Comparison of ENCODE assay signal across 32 cellular contexts in genomic region chr2:65161551-65162100, GRCh38. TPM values are rescaled to one million over a fixed set of nuclear protein-coding genes. Genes with fewer than 3 reads are reported as not detected.
DNase-seq lines count a peak whose midpoint lies in the region; ATAC-seq and TF ChIP-seq lines count a peak whose summit lies in the region.
"Had no signal": no experiment of that assay in that cellular context is flagged by ENCODE, and none has a peak within 500 bp of the region (broad histone marks: within the 10 kb centered on the region; RNA-seq: fewer than 3 reads in every experiment).

No MANE protein-coding gene starts in this region.

- DNase-seq in EH (ENCODE audit: low read depth), result peak; percentile 50
- peak; percentile 43 for DNase-seq in LoVo (ENCODE audit: low spot score)
- no peak for DNase-seq in activated B cell treated with CpG ODN at 0.5 μM for 24 hours
- DNase-seq in neural progenitor cell (ENCODE audit: low spot score), result peak; percentile 17
- no peak for DNase-seq in A673 (ENCODE audit: low spot score)
- DNase-seq: activated CD4-positive, alpha-beta T cell treated with anti-CD3 and anti-CD28 coated beads, Interleukin-2, amount 50 U/mL, for 1 hour; activated CD4-positive, CD25-positive, alpha-beta regulatory T cell; activated gamma-delta T cell treated with Interleukin-2 at 50 U/mL for 16 hours; activated naive CD8-positive, alpha-beta T cell treated with anti-CD3 and anti-CD28 coated beads, Interleukin-2, amount 50 U/mL, for 24 hours; activated T-cell treated with anti-CD3 and anti-CD28 coated beads, Interleukin-2, amount 50 U/mL, for 4 hours; DMS79 treated with DMSO at 0.1 percent for 48 hours; effector memory CD4-positive, alpha-beta T cell; glutamatergic neuron; H7; left lung; naive B cell; NCI-H2107; NCI-H345; occipital lobe; psoas muscle; sigmoid colon; stimulated activated CD4-positive, alpha-beta T cell treated with anti-CD3 and anti-CD28 coated beads, Interleukin-4, amount 100 ng/mL, for 24 hours; SW 1271; T1000 had no signal

- H3K9ac ChIP-seq in neural progenitor cell, result no peak overlapping the region

- CTCF ChIA-PET in activated B cell treated with CpG ODN at 0.5 μM for 24 hours (lab: Charles Lee) (no interaction called here), A673 (lab: Charles Lee) (interaction anchor here (0.6 kb wide), 1 partner anchor 59 kb away, joined by 8 read pairs; no protein-coding TSS in a partner anchor)

- no peaks in the 10 kb centered on the region for H3K9me3 Mint-ChIP-seq in activated B cell treated with CpG ODN at 0.5 μM for 24 hours
- no peaks in the 10 kb centered on the region for H3K9me3 Mint-ChIP-seq in neural progenitor cell
- H3K9me3 Mint-ChIP-seq: activated naive CD8-positive, alpha-beta T cell treated with anti-CD3 and anti-CD28 coated beads, Interleukin-2, amount 50 U/mL, for 24 hours; activated T-cell treated with anti-CD3 and anti-CD28 coated beads, Interleukin-2, amount 50 U/mL, for 4 hours; CD14-positive monocyte; naive B cell had no signal

- BruUV-seq in A673 (replicated peaks; lab: Mats Ljungman, UMichigan), result no TSS peak

- no peaks in the 10 kb centered on the region for H3F3A ChIP-seq in neural progenitor cell (ENCODE audit: low read depth)

- POLR2A ChIA-PET in activated B cell treated with CpG ODN at 0.5 μM for 24 hours (lab: Charles Lee) (no interaction called here), A673 (lab: Charles Lee; ENCODE audit: low non-redundant PET) (no interaction called here)

- H3K36me3 Mint-ChIP-seq in activated B cell treated with CpG ODN at 0.5 μM for 24 hours (ENCODE audit: low read depth) (no peaks in the 10 kb centered on the region), neural progenitor cell (no peaks in the 10 kb centered on the region)
- H3K36me3 Mint-ChIP-seq: CD14-positive monocyte, naive B cell had no signal

- no peak for TF ChIP-seq CTCF in activated B cell treated with CpG ODN at 0.5 μM for 24 hours (IDR thresholded peaks at IDR 0.05)
- no peak for TF ChIP-seq CTCF in neural progenitor cell (IDR thresholded peaks at IDR 0.05)
- TF ChIP-seq CTCF in A673 (conservative IDR thresholded peaks at IDR 0.05; ENCODE audit: low read depth, low read length), result no peak

- H3K27ac Mint-ChIP-seq in activated B cell treated with CpG ODN at 0.5 μM for 24 hours, result peak overlapping the region; percentile 31
- H3K27ac Mint-ChIP-seq in neural progenitor cell, result no peak overlapping the region
- H3K27ac Mint-ChIP-seq: activated naive CD8-positive, alpha-beta T cell treated with anti-CD3 and anti-CD28 coated beads, Interleukin-2, amount 50 U/mL, for 24 hours had no signal

- H3K4me1 Mint-ChIP-seq in activated B cell treated with CpG ODN at 0.5 μM for 24 hours, result peaks cover 32% of the 10 kb centered on the region
- H3K4me1 Mint-ChIP-seq in neural progenitor cell, result peaks cover 30% of the 10 kb centered on the region

- no peak for ATAC-seq in activated B cell treated with CpG ODN at 0.5 μM for 24 hours (ENCODE audit: low read depth)
- no peak for ATAC-seq in HG02840 (IDR thresholded peaks at IDR 0.05; ENCODE audit: low FRiP score, unreplicated experiment)
- ATAC-seq in GM19351 (IDR thresholded peaks at IDR 0.05; ENCODE audit: unreplicated experiment), result no peak
- ATAC-seq in HG03039 (IDR thresholded peaks at IDR 0.05; ENCODE audit: unreplicated experiment), result no peak
- ATAC-seq: activated naive CD8-positive, alpha-beta T cell treated with anti-CD3 and anti-CD28 coated beads, Interleukin-2, amount 50 U/mL, for 24 hours; activated T-cell treated with anti-CD3 and anti-CD28 coated beads, Interleukin-2, amount 50 U/mL, for 4 hours; left lung; psoas muscle had no signal

- H4K20me1 ChIP-seq in neural progenitor cell (ENCODE audit: low read depth), result no peaks in the 10 kb centered on the region

- H3K27ac ChIP-seq in neural progenitor cell (no peak overlapping the region), A673 (ENCODE audit: low read depth, low read length, poor library complexity, severe bottlenecking) (no peak overlapping the region)
- H3K27ac ChIP-seq: coronary artery, epithelial cell of prostate, HL-60, left lung, psoas muscle, sigmoid colon, tibial nerve had no signal

- no peak overlapping the region for H3K4me3 Mint-ChIP-seq in activated B cell treated with CpG ODN at 0.5 μM for 24 hours
- no peak overlapping the region for H3K4me3 Mint-ChIP-seq in neural progenitor cell
- H3K4me3 Mint-ChIP-seq: activated naive CD8-positive, alpha-beta T cell treated with anti-CD3 and anti-CD28 coated beads, Interleukin-2, amount 50 U/mL, for 24 hours; activated T-cell treated with anti-CD3 and anti-CD28 coated beads, Interleukin-2, amount 50 U/mL, for 4 hours; CD14-positive monocyte had no signal

- no peak overlapping the region for H3K4me2 ChIP-seq in neural progenitor cell

- no peaks in the 10 kb centered on the region for H3K79me2 ChIP-seq in neural progenitor cell (ENCODE audit: low read depth)

- H3K27me3 ChIP-seq in neural progenitor cell (no peaks in the 10 kb centered on the region), A673 (replicated peaks; ENCODE audit: insufficient read depth, low read depth, low read length, poor library complexity) (no peaks in the 10 kb centered on the region)
- H3K27me3 ChIP-seq: left lung, sigmoid colon, tibial nerve had no signal

- no peak overlapping the region for H2AFZ ChIP-seq in neural progenitor cell (replicated peaks)

- H3K9me3 ChIP-seq in neural progenitor cell (ENCODE audit: low read depth) (no peaks in the 10 kb centered on the region), A673 (ENCODE audit: low read depth, low read length, poor library complexity, severe bottlenecking) (no peaks in the 10 kb centered on the region)
- H3K9me3 ChIP-seq: left lung, psoas muscle, sigmoid colon, tibial nerve had no signal

- H3K4me3 ChIP-seq in neural progenitor cell, result no peak overlapping the region
- H3K4me3 ChIP-seq in A673 (ENCODE audit: low read depth, low read length, poor library complexity, severe bottlenecking), result no peak overlapping the region
- H3K4me3 ChIP-seq: coronary artery, left lung, psoas muscle, sigmoid colon, tibial nerve had no signal

- H3K36me3 ChIP-seq in neural progenitor cell (no peaks in the 10 kb centered on the region), A673 (ENCODE audit: insufficient read depth, low read length, poor library complexity, severe bottlenecking) (no peaks in the 10 kb centered on the region)
- H3K36me3 ChIP-seq: left lung, sigmoid colon, tibial nerve had no signal

- no peaks in the 10 kb centered on the region for H3K27me3 Mint-ChIP-seq in activated B cell treated with CpG ODN at 0.5 μM for 24 hours
- peaks cover 3% of the 10 kb centered on the region for H3K27me3 Mint-ChIP-seq in neural progenitor cell (ENCODE audit: insufficient read depth, low read depth)
- H3K27me3 Mint-ChIP-seq: activated naive CD8-positive, alpha-beta T cell treated with anti-CD3 and anti-CD28 coated beads, Interleukin-2, amount 50 U/mL, for 24 hours; naive B cell had no signal

- H3K4me1 ChIP-seq in neural progenitor cell (no peaks in the 10 kb centered on the region), A673 (ENCODE audit: insufficient read depth, low read length, poor library complexity, severe bottlenecking) (no peaks in the 10 kb centered on the region)

- intact Hi-C loops in activated B cell treated with CpG ODN at 0.5 μM for 24 hours (cut with micrococcal nuclease), result no loop called here
- intact Hi-C loops in A673 (cut with micrococcal nuclease; ENCODE audit: unreplicated experiment), result no loop called here

RNA-seq across cellular contexts. Expression of gene RAB1A, which starts 31.7 kb away (rescaled TPM):
- total RNA-seq in activated B cell treated with CpG ODN at 0.5 μM for 24 hours, result 45.0 and 46.4 TPM in 2 replicates
- total RNA-seq in neural progenitor cell (ENCODE audit: low replicate concordance), result 80.7 and 100 TPM in 2 replicates
- total RNA-seq in A673 (2021), result 119 and 122 TPM in 2 replicates

Comparison
In these comparisons a context has a peak if more than half of its experiments do, and no peak if none do; other contexts are left out.
1. DNase-seq: peak in EH (single experiment), LoVo (single experiment) and neural progenitor cell (single experiment); none in activated B cell treated with CpG ODN at 0.5 μM for 24 hours (single experiment) and A673 (single experiment).